ENCODE assay signal across 8 cellular contexts in the genomic region with DNA sequence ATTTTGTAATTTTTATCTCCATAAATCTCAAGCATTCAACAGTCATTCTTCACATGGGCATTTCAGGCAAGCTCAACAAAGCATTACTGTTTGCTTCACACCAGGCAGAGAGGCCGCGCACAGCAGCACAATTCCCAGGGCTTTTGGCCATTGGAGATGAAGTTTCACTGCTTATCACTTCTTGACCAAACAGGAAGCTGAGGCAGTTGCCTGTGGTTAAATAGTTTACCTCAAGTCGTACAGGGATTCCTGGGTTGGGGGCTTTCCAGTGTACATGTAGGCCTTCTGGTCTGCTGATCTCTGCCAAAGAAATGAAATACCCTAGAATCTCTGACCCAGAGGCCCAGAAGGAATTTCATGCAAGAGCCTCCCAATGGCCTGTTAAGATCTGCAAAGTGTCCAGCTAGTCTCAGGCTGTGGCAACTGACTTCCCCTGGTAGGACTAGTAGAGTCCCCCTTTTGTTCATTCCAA. TPM values are rescaled to one million over a fixed set of nuclear protein-coding genes. Genes with fewer than 3 reads are reported as not detected.
DNase-seq lines count a peak whose midpoint lies in the region; ATAC-seq, FAIRE-seq and TF ChIP-seq lines count a peak whose summit lies in the region.

No MANE protein-coding gene starts in this region.

- H3K27me3 ChIP-seq in HUES64 (ENCODE audit: insufficient read depth, low read length): no peaks in the 10 kb centered on the region
- H3K27me3 ChIP-seq in H7 (ENCODE audit: control insufficient read depth, insufficient read depth, low read length): no peaks in the 10 kb centered on the region

- ATAC-seq in natural killer cell treated with Interleukin-12 subunit alpha and Interleukin-12 subunit beta and Interleukin-15 and Interleukin-18, amount 100 ng/mL, for 72 hours: peak; percentile 60 to 75

- H3K27me3 Mint-ChIP-seq in natural killer cell treated with Interleukin-12 subunit alpha and Interleukin-12 subunit beta and Interleukin-15 and Interleukin-18, amount 100 ng/mL, for 72 hours: peaks cover 0 to 2% of the 10 kb centered on the region in 2 donors

- FAIRE-seq in HTR-8/SVneo (lab: Jason Lieb, UNC): no peak

- peak overlapping the region in 1 of 2 donors; percentile 53 for H3K27ac Mint-ChIP-seq in natural killer cell treated with Interleukin-12 subunit alpha and Interleukin-12 subunit beta and Interleukin-15 and Interleukin-18, amount 100 ng/mL, for 72 hours

- H3K9me3 Mint-ChIP-seq in natural killer cell treated with Interleukin-12 subunit alpha and Interleukin-12 subunit beta and Interleukin-15 and Interleukin-18, amount 100 ng/mL, for 72 hours: no peaks in the 10 kb centered on the region

- H3K4me1 Mint-ChIP-seq in natural killer cell treated with Interleukin-12 subunit alpha and Interleukin-12 subunit beta and Interleukin-15 and Interleukin-18, amount 100 ng/mL, for 72 hours (ENCODE audit: low read depth in 2 of 2): peaks cover 10 to 18% of the 10 kb centered on the region in 2 donors

- peak overlapping the region; percentile 5; the same call in 1 of the 2 replicates for H3K9ac ChIP-seq in HUES64 (ENCODE audit: low read depth, low read length)

- peak overlapping the region; percentile 65 for H3K4me3 Mint-ChIP-seq in natural killer cell treated with Interleukin-12 subunit alpha and Interleukin-12 subunit beta and Interleukin-15 and Interleukin-18, amount 100 ng/mL, for 72 hours

- H3K4me1 ChIP-seq in HUES64 (ENCODE audit: insufficient read depth, low read length): no peaks in the 10 kb centered on the region

- H3K36me3 ChIP-seq in HUES64 (ENCODE audit: insufficient read depth, low read length) (no peaks in the 10 kb centered on the region), H7 (replicated peaks; ENCODE audit: control insufficient read depth, insufficient read depth, low read length) (no peaks in the 10 kb centered on the region)

- H3K36me3 Mint-ChIP-seq in natural killer cell treated with Interleukin-12 subunit alpha and Interleukin-12 subunit beta and Interleukin-15 and Interleukin-18, amount 100 ng/mL, for 72 hours: no peaks in the 10 kb centered on the region

- H3K27ac ChIP-seq in HUES64 (ENCODE audit: low read depth, low read length): 0 out of 2 replicates have a peak overlapping the region, but pooled peaks have one; percentile 20

- DNase-seq in GM10266 (ENCODE audit: extremely low spot score) (peak; percentile 33), astrocyte of the hippocampus (ENCODE audit: low read depth, low spot score) (peak; percentile 84), NCI-H524 treated with DMSO at 0.1 percent for 48 hours (lab: John Stamatoyannopoulos, UW) (no peak), NCI-H82 (lab: John Stamatoyannopoulos, UW) (no peak), H7 (no peak), HTR-8/SVneo (ENCODE audit: insufficient read length, low spot score) (no peak)
- DNase-seq in natural killer cell treated with Interleukin-12 subunit alpha and Interleukin-12 subunit beta and Interleukin-15 and Interleukin-18, amount 100 ng/mL, for 72 hours (ENCODE audit: low spot score): peak; percentile 65

- no peaks in the 10 kb centered on the region for H3K9me3 ChIP-seq in HUES64 (ENCODE audit: insufficient read depth, low read depth, low read length)

- 88% methylated on average over 3 of the region's 3 CpGs for WGBS in HUES64

- H3K4me3 ChIP-seq in HUES64 (ENCODE audit: low read length) (no peak overlapping the region), H7 (ENCODE audit: insufficient read depth, low read depth, low read length) (no peak overlapping the region)

- TF ChIP-seq CTCF in GM10266 (IDR thresholded peaks at IDR 0.05; ENCODE audit: control insufficient read depth, insufficient read depth, low read depth, missing control alignments): no peak

RNA-seq across cellular contexts. Expression of gene PRDX3, which starts 11.2 kb away (rescaled TPM):
- polyA plus RNA-seq in HUES64 (2013, experiment 1 of 2): 288 TPM
- polyA plus RNA-seq in HUES64 (2013, experiment 2 of 2): 275 TPM
- 100 to 1,000 TPM; 137 to 144 TPM for total RNA-seq in natural killer cell treated with Interleukin-12 subunit alpha and Interleukin-12 subunit beta and Interleukin-15 and Interleukin-18, amount 100 ng/mL, for 72 hours
- 411 and 445 TPM in 2 replicates for total RNA-seq in H7 (2014; rRNA removed; shearing (Covaris generic))

RNA-seq across cellular contexts. Expression of gene GRK5, which starts 17.5 kb away (rescaled TPM):
- polyA plus RNA-seq in HUES64 (2013, experiment 1 of 2): 2.0 TPM
- 3.2 TPM for polyA plus RNA-seq in HUES64 (2013, experiment 2 of 2)
- 10 to 100 TPM; 11.1 to 16.2 TPM for total RNA-seq in natural killer cell treated with Interleukin-12 subunit alpha and Interleukin-12 subunit beta and Interleukin-15 and Interleukin-18, amount 100 ng/mL, for 72 hours
- 1.2 and 1.7 TPM in 2 replicates for total RNA-seq in H7 (2014; rRNA removed; shearing (Covaris generic))

RNA-seq across cellular contexts. Expression of gene SFXN4, which starts 24.3 kb away (rescaled TPM):
- 13.6 TPM for polyA plus RNA-seq in HUES64 (2013, experiment 1 of 2)
- polyA plus RNA-seq in HUES64 (2013, experiment 2 of 2): 14.1 TPM
- 10 to 100 TPM; 22.4 to 48.0 TPM for total RNA-seq in natural killer cell treated with Interleukin-12 subunit alpha and Interleukin-12 subunit beta and Interleukin-15 and Interleukin-18, amount 100 ng/mL, for 72 hours
- 15.3 and 24.6 TPM in 2 replicates for total RNA-seq in H7 (2014; rRNA removed; shearing (Covaris generic))

Comparison
In these comparisons a context has a peak if more than half of its experiments do, and no peak if none do; other contexts are left out.
1. DNase-seq: peak in GM10266 (single experiment), astrocyte of the hippocampus (single experiment) and natural killer cell treated with Interleukin-12 subunit alpha and Interleukin-12 subunit beta and Interleukin-15 and Interleukin-18, amount 100 ng/mL, for 72 hours (single experiment); none in NCI-H524 treated with DMSO at 0.1 percent for 48 hours (single experiment), NCI-H82 (single experiment), H7 (single experiment) and HTR-8/SVneo (single experiment).